In the genomic region with DNA sequence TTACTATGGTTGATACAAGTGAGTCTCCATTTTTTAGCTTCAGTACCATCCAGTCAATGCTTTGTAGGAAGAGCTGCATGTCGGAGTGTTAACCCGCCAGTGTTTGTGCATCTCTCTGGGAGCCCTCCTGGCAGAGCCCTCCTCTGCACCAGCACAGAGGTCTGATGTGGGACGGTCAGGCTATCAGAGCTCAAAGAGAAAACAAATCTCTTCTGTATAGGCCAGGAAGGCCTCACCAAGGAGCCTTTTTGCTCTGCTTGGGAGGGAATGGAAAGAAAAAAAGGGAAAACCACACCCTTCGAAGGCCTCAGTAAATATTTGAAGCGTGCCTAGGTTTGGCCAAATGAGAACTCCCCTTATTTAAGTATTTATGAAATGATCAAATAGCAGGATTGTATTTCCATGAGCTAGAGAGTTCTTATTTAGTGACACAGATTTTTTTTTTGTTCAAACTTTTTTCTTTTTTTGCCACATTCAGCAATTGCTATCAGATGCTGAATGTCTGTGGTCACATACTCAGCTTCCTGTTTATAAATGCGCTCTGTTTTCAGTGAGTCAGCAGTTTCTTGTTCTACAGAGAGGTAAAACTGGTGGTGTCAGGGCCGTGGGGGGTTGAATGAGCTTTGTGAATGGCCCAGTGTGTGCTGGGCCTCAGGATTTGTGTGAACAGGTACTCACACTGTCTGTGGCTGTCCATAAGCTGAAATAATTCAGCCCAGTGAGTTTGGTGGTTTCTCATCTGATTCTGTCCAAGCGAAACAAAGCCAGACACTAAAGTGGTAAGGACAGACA, we compare ENCODE assay signal across 8 cellular contexts.
A peak's percentile ranks its signal among the peaks of the same experiment; 100 is the strongest.
DNase-seq lines count a peak whose midpoint lies in the region; ATAC-seq, FAIRE-seq and TF ChIP-seq lines count a peak whose summit lies in the region.

No MANE protein-coding gene starts in this region.

- H3K27ac ChIP-seq in left lung, result peak overlapping the region; percentile 81 to 87

- H3K9me3 ChIP-seq in left lung, result no peaks in the 10 kb centered on the region

- H3K27me3 ChIP-seq in bronchial epithelial cell (ENCODE audit: control insufficient read depth, insufficient read depth, low read length) (no peaks in the 10 kb centered on the region), left lung (no peaks in the 10 kb centered on the region)

- FAIRE-seq in bronchial epithelial cell (lab: Jason Lieb, UNC), result no peak

- ATAC-seq in HG03460 (IDR thresholded peaks at IDR 0.05; ENCODE audit: unreplicated experiment), result peak; percentile 52
- ATAC-seq in left lung, result peak; percentile 84

- no peak overlapping the region for H3K4me3 ChIP-seq in bronchial epithelial cell (ENCODE audit: low read depth, low read length)
- no peak overlapping the region for H3K4me3 ChIP-seq in left lung

- TF ChIP-seq CTCF in bronchial epithelial cell (IDR thresholded peaks at IDR 0.05; ENCODE audit: insufficient read depth, low read length, severe bottlenecking), result no peak
- no peak for TF ChIP-seq CTCF in left lung (IDR thresholded peaks at IDR 0.05)

- peak; percentile 56 for DNase-seq in activated gamma-delta T cell treated with Interleukin-2 at 50 U/mL for 16 hours
- no peak for DNase-seq in activated gamma-delta T cell (lab: John Stamatoyannopoulos, UW)
- DNase-seq in T1000 (lab: John Stamatoyannopoulos, UW), result peak; percentile 18
- peak; percentile 93 for DNase-seq in bronchial epithelial cell (ENCODE audit: low read depth)
- peak in 1 of 2 donors; percentile 50 for DNase-seq in left lung
- peak; percentile 10 for DNase-seq in stimulated activated CD8-positive, alpha-beta memory T cell treated with anti-CD3 and anti-CD28 coated beads, Interleukin-12 subunit alpha, Interleukin-12 subunit beta, amount 100 ng/mL, for 4 hours (ENCODE audit: low read depth)
- no peak for DNase-seq in NCI-H1694 treated with DMSO at 0.1 percent for 48 hours (lab: John Stamatoyannopoulos, UW)

- intact Hi-C loops in left lung (cut with DNase I), result no loop called here

- H3K36me3 ChIP-seq in bronchial epithelial cell (ENCODE audit: control insufficient read depth, insufficient read depth, low read length), result no peaks in the 10 kb centered on the region
- no peaks in the 10 kb centered on the region for H3K36me3 ChIP-seq in left lung

- H3K4me1 ChIP-seq in left lung, result peaks cover 16 to 38% of the 10 kb centered on the region in 2 donors

Comparison
In these comparisons a context has a peak if more than half of its experiments do, and no peak if none do; other contexts are left out.
1. DNase-seq: peak in activated gamma-delta T cell treated with Interleukin-2 at 50 U/mL for 16 hours (single experiment), T1000 (single experiment), bronchial epithelial cell (single experiment) and stimulated activated CD8-positive, alpha-beta memory T cell treated with anti-CD3 and anti-CD28 coated beads, Interleukin-12 subunit alpha, Interleukin-12 subunit beta, amount 100 ng/mL, for 4 hours (single experiment); none in activated gamma-delta T cell (single experiment) and NCI-H1694 treated with DMSO at 0.1 percent for 48 hours (single experiment).